Comparison of ENCODE assay signal across 11 cellular contexts in genomic region chr2:237732070-237732469, GRCh38.
DNase-seq lines count a peak whose midpoint lies in the region; ATAC-seq, FAIRE-seq and TF ChIP-seq lines count a peak whose summit lies in the region.
"Had no signal": no experiment of that assay in that cellular context is flagged by ENCODE, and none has a peak within 500 bp of the region (broad histone marks: within the 10 kb centered on the region; RNA-seq: fewer than 3 reads in every experiment).

No MANE protein-coding gene starts in this region.

- TF ChIP-seq EP300 in A549 (IDR thresholded peaks at IDR 0.05), result no peak

- peaks cover 35 to 91% of the 10 kb centered on the region in 2 experiments for H3K79me1 ChIP-seq in IMR-90 (ENCODE audit: low read depth in 1 of 2, low read length in 2 of 2)

- H3K4ac ChIP-seq in IMR-90 (ENCODE audit: low read depth, low read length), result peak overlapping the region; percentile 41; the same call in 1 of the 2 replicates

- H3K36me3 ChIP-seq in IMR-90 (ENCODE audit: control insufficient read depth, insufficient read depth, low read length) (peaks cover 16% of the 10 kb centered on the region), endothelial cell of umbilical vein (ENCODE audit: control insufficient read depth in 2 of 2, extremely low read depth in 1 of 2, insufficient read depth in 2 of 2, low read length in 2 of 2) (no peaks in the 10 kb centered on the region), neutrophil (peaks cover 36% of the 10 kb centered on the region)

- H2AK9ac ChIP-seq in IMR-90 (replicated peaks; ENCODE audit: low read depth, low read length, poor library complexity), result no peak overlapping the region

- TF ChIP-seq CTCF in A549 (IDR thresholded peaks at IDR 0.05) (no peak), IMR-90 (conservative IDR thresholded peaks at IDR 0.05; ENCODE audit: low read depth, low read length) (no peak), endothelial cell of umbilical vein (IDR thresholded peaks at IDR 0.05; ENCODE audit: extremely low read depth in 1 of 2, insufficient read depth in 1 of 2, low read depth in 1 of 2, low read length in 2 of 2) (no peak), neutrophil (IDR thresholded peaks at IDR 0.05) (no peak)

- TF ChIP-seq RAD21 in A549 (conservative IDR thresholded peaks at IDR 0.05 in 1 of 2, IDR thresholded peaks at IDR 0.05 in 1 of 2) (no peak), IMR-90 (IDR thresholded peaks at IDR 0.05; ENCODE audit: low read length) (no peak)

- H3K9me1 ChIP-seq in IMR-90 (ENCODE audit: insufficient read depth, low read length) (peaks cover 30% of the 10 kb centered on the region), endothelial cell of umbilical vein (replicated peaks; ENCODE audit: control insufficient read depth, extremely low read depth, insufficient read depth, low read length) (no peaks in the 10 kb centered on the region)

- dilution Hi-C loops in IMR-90 (cut with HindIII; ENCODE audit: low sequenced_read_pairs, unreplicated experiment) (no loop called here), endothelial cell of umbilical vein (cut with MboI; ENCODE audit: extremely low pct_ligation_motif_present, low sequenced_read_pairs) (no loop called here)

- H3K4me1 ChIP-seq in A549 (peaks cover 68% of the 10 kb centered on the region), IMR-90 (ENCODE audit: control insufficient read depth, insufficient read depth, low read length) (peaks cover 26% of the 10 kb centered on the region), endothelial cell of umbilical vein (ENCODE audit: control insufficient read depth, extremely low read depth, insufficient read depth, low read length) (peaks cover 64% of the 10 kb centered on the region), neutrophil (ENCODE audit: control insufficient read depth in 1 of 2, insufficient read depth in 1 of 2, low read depth in 1 of 2, low read length in 1 of 2) (peaks cover 0 to 16% of the 10 kb centered on the region in 2 experiments)

- H2AFZ ChIP-seq in IMR-90 (replicated peaks; ENCODE audit: low read length, poor library complexity) (no peak overlapping the region), endothelial cell of umbilical vein (ENCODE audit: low read depth, low read length) (no peak overlapping the region)

- H3K27me3 ChIP-seq in IMR-90 (ENCODE audit: control insufficient read depth, insufficient read depth, low read length) (no peaks in the 10 kb centered on the region), endothelial cell of umbilical vein (ENCODE audit: control insufficient read depth in 2 of 2, insufficient read depth in 2 of 2, low read length in 2 of 2) (no peaks in the 10 kb centered on the region), neutrophil (no peaks in the 10 kb centered on the region)

- WGBS in A549 (ENCODE audit: missing lambda C conversion rate), result 36% methylated on average over 10 of the region's 10 CpGs
- no CpG with 5 or more reads among the region's 10 CpGs for WGBS in IMR-90 (ENCODE audit: extremely low coverage in 2 of 2, insufficient read length in 1 of 2), 2 experiments

- H3K23ac ChIP-seq in IMR-90 (ENCODE audit: low read depth, low read length), result no peak overlapping the region

- ATAC-seq in A549 (peak in 1 of 2 experiments; percentile 53; a peak in 3 of 6 replicates), IMR-90 (ENCODE audit: low read depth) (no peak), HG03039 (IDR thresholded peaks at IDR 0.05; ENCODE audit: unreplicated experiment) (no peak)

- H2BK20ac ChIP-seq in IMR-90 (ENCODE audit: low read depth, low read length), result 0 out of 2 replicates have a peak overlapping the region, but pooled peaks have one; percentile 1

- in situ Hi-C loops in IMR-90 (cut with MboI; ENCODE audit: low sequenced_read_pairs), result loop anchor here (25.0 kb wide), 1 partner anchor 620 kb away; no protein-coding TSS in a partner anchor

- H4K91ac ChIP-seq in IMR-90 (ENCODE audit: insufficient read depth, low read depth, low read length), result peak overlapping the region; percentile 43; the same call in 1 of the 2 replicates

- FAIRE-seq in A549 (lab: Jason Lieb, UNC) (no peak), endothelial cell of umbilical vein (lab: Jason Lieb, UNC) (no peak)

- no peak overlapping the region for H3K18ac ChIP-seq in IMR-90 (ENCODE audit: low read depth, low read length)

- 0 out of 2 replicates have a peak overlapping the region, but pooled peaks have one; percentile 16 for H3K14ac ChIP-seq in IMR-90 (replicated peaks; ENCODE audit: low read depth, low read length)

- H3K4me3 ChIP-seq in A549, result no peak overlapping the region
- no peak overlapping the region for H3K4me3 ChIP-seq in IMR-90 (ENCODE audit: insufficient read depth, low read depth, low read length)
- no peak overlapping the region for H3K4me3 ChIP-seq in endothelial cell of umbilical vein (replicated peaks in 1 of 3; ENCODE audit: insufficient read depth in 1 of 3, low read depth in 1 of 3, low read length in 3 of 3)
- H3K4me3 ChIP-seq in neutrophil (ENCODE audit: low read depth in 1 of 2, low read length in 1 of 2), result no peak overlapping the region

- CTCF ChIA-PET in A549 (lab: Yijun Ruan, JAX) (interaction anchor here (1.7 to 12.5 kb wide), 5 partner anchors 13 to 59 kb away, joined by 3 to 126 read pairs (median 27); no protein-coding TSS in a partner anchor), IMR-90 (lab: Yijun Ruan, JAX) (no interaction called here), endothelial cell of umbilical vein (lab: Charles Lee) (interaction anchor here (0.9 to 5.3 kb wide), 11 partner anchors 12 to 59 kb away, joined by 3 to 51 read pairs (median 7); no protein-coding TSS in a partner anchor)

- H3K4me2 ChIP-seq in A549, result peak overlapping the region; percentile 73
- H3K4me2 ChIP-seq in IMR-90 (ENCODE audit: low read depth, low read length), result no peak overlapping the region
- peak overlapping the region; percentile 45 for H3K4me2 ChIP-seq in endothelial cell of umbilical vein (ENCODE audit: insufficient read depth, low read length)

- H3K27ac ChIP-seq in A549, result peak overlapping the region; percentile 51 to 84
- H3K27ac ChIP-seq in IMR-90 (ENCODE audit: insufficient read depth, low read length), result no peak overlapping the region
- peak overlapping the region; percentile 10 for H3K27ac ChIP-seq in endothelial cell of umbilical vein (ENCODE audit: insufficient read depth, low read depth, low read length)
- peak overlapping the region; percentile 53 for H3K27ac ChIP-seq in neutrophil

- POLR2A ChIA-PET in A549 (lab: Yijun Ruan, JAX) (interaction anchor here (1.7 kb wide), 1 partner anchor 39 kb away, joined by 9 read pairs; no protein-coding TSS in a partner anchor), IMR-90 (lab: Charles Lee; ENCODE audit: unreplicated experiment) (no interaction called here), endothelial cell of umbilical vein (lab: Charles Lee) (interaction anchor here (0.5 kb wide), 1 partner anchor 28 kb away, joined by 8 read pairs; no protein-coding TSS in a partner anchor)

- no peak overlapping the region for H2BK15ac ChIP-seq in IMR-90 (ENCODE audit: low read depth, low read length)

- H2BK5ac ChIP-seq in IMR-90 (ENCODE audit: low read depth, low read length, poor library complexity, severe bottlenecking), result peak overlapping the region; percentile 24

- H4K20me1 ChIP-seq in IMR-90 (ENCODE audit: insufficient read depth, low read length) (peaks cover 63% of the 10 kb centered on the region), endothelial cell of umbilical vein (replicated peaks; ENCODE audit: control insufficient read depth, extremely low read depth, insufficient read depth, low read length) (no peaks in the 10 kb centered on the region)

- TF ChIP-seq POLR2A in A549 (IDR thresholded peaks at IDR 0.05; ENCODE audit: low read length) (no peak), IMR-90 (IDR thresholded peaks at IDR 0.05; ENCODE audit: low read depth, low read length) (no peak), endothelial cell of umbilical vein (IDR thresholded peaks at IDR 0.05; ENCODE audit: low read depth, low read length) (no peak)

- BruUV-seq in IMR-90 (replicated peaks; lab: Mats Ljungman, UMichigan), result no TSS peak
- no TSS peak for BruUV-seq in endothelial cell of umbilical vein (replicated peaks; lab: Mats Ljungman, UMichigan)

- peak overlapping the region in 1 of 2 experiments; percentile 32; a peak in 1 of 4 replicates for H4K8ac ChIP-seq in IMR-90 (ENCODE audit: low read depth in 2 of 2, low read length in 2 of 2)

- peak overlapping the region; percentile 63; the same call in 1 of the 2 replicates for H2AK5ac ChIP-seq in IMR-90 (ENCODE audit: low read depth, low read length)

- peak overlapping the region; percentile 38; the same call in 1 of the 2 replicates for H2BK120ac ChIP-seq in IMR-90 (ENCODE audit: low read depth, low read length)

- no peak for DNase-seq in A549 (ENCODE audit: low read depth in 1 of 2, low spot score in 1 of 2)
- no peak for DNase-seq in IMR-90
- peak; percentile 49 for DNase-seq in endothelial cell of umbilical vein (ENCODE audit: low read depth, low spot score)
- no peak for DNase-seq in LoVo (ENCODE audit: low spot score)
- DNase-seq in AG08396 (ENCODE audit: low spot score), result no peak
- no peak for DNase-seq in kidney glomerular epithelial cell (lab: John Stamatoyannopoulos, UW)
- DNase-seq: hippocampal formation, NCI-H2171, T-helper 9 cell had no signal

- H3K9ac ChIP-seq in IMR-90 (ENCODE audit: low read depth, low read length) (no peak overlapping the region), endothelial cell of umbilical vein (replicated peaks; ENCODE audit: extremely low read depth, insufficient read depth, low read length) (no peak overlapping the region)

- no peak overlapping the region for H4K5ac ChIP-seq in IMR-90 (ENCODE audit: low read depth, low read length)

- no peak overlapping the region for H3K56ac ChIP-seq in IMR-90 (ENCODE audit: extremely low read depth, insufficient read depth, low read length)

- H3K9me3 ChIP-seq in A549, result no peaks in the 10 kb centered on the region
- H3K9me3 ChIP-seq in IMR-90 (ENCODE audit: control insufficient read depth, insufficient read depth, low read length), result no peaks in the 10 kb centered on the region
- no peaks in the 10 kb centered on the region for H3K9me3 ChIP-seq in endothelial cell of umbilical vein (replicated peaks; ENCODE audit: control insufficient read depth, insufficient read depth, low read length)
- no peaks in the 10 kb centered on the region for H3K9me3 ChIP-seq in neutrophil

- intact Hi-C loops in IMR-90 (cut with micrococcal nuclease) (no loop called here), endothelial cell of umbilical vein (cut with micrococcal nuclease) (loop anchor here (2.0 kb wide), 2 partner anchors 29 to 39 kb away; no protein-coding TSS in a partner anchor)

- peaks cover 68% of the 10 kb centered on the region for H3K79me2 ChIP-seq in endothelial cell of umbilical vein (ENCODE audit: control insufficient read depth, insufficient read depth, low read length)

TF ChIP-seq in IMR-90, 13 proteins besides CTCF, POLR2A, EP300 and RAD21 (continues in another document):
- TF ChIP-seq MAFK (IDR thresholded peaks at IDR 0.05; ENCODE audit: low read depth, low read length) (no peak), BHLHE40 (IDR thresholded peaks at IDR 0.05; ENCODE audit: low read depth, low read length) (no peak), RFX5 (IDR thresholded peaks at IDR 0.05; ENCODE audit: low read depth, low read length) (no peak)

TF ChIP-seq in endothelial cell of umbilical vein, 7 proteins besides CTCF, POLR2A, EP300 and RAD21 (continues in another document):
- TF ChIP-seq MYC (IDR thresholded peaks at IDR 0.05; ENCODE audit: low read depth, low read length), result no peak
- TF ChIP-seq FOS (IDR thresholded peaks at IDR 0.05; ENCODE audit: borderline replicate concordance, insufficient read depth, low read length), result no peak
